ENCODE assay signal across 9 cellular contexts in the genomic region with DNA sequence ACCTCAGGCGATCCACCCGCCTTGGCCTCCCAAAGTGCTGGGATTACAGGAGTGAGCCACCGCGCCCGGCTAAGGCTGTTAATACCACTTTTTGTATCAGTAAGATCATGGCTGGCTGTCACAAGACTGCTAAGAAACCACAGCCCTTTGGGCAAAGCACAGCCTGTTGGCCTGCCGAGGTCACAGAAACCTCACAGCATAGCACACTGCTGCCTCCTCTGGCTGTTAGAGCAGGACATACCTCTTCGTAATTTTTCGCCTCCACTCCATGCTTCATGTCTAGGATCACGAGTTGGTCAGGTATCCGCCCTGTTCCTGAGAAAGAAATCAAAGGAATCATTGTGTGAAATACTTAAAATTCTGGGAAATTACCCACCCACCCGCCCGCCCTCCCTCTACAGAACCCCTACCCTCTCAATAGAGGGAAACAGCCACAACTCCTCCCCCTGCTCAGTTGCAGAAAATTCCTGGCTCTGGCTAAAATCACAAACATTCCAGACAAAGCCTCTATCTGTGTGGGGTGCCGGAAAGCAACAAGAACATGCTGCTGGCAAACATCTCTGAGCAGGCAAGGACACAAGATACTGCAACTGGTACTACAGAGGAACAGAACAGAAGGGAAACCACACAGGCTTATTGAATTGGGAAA. TPM values are rescaled to one million over a fixed set of nuclear protein-coding genes. Genes with fewer than 3 reads are reported as not detected.
DNase-seq lines count a peak whose midpoint lies in the region; ATAC-seq, FAIRE-seq and TF ChIP-seq lines count a peak whose summit lies in the region.
"Had no signal": no experiment of that assay in that cellular context is flagged by ENCODE, and none has a peak within 500 bp of the region (broad histone marks: within the 10 kb centered on the region; RNA-seq: fewer than 3 reads in every experiment).

No MANE protein-coding gene starts in this region.

- H3K27ac ChIP-seq in gastrocnemius medialis, result peak overlapping the region; percentile 89 to 95 (median 92)

- H3K4me3 Mint-ChIP-seq in activated T-cell treated with anti-CD3 and anti-CD28 coated beads, Interleukin-2, amount 50 U/mL, for 24 hours, result no peak overlapping the region
- H3K4me3 Mint-ChIP-seq in activated T-cell treated with anti-CD3 and anti-CD28 coated beads, Interleukin-2, amount 50 U/mL, for 72 hours, result no peak overlapping the region
- H3K4me3 Mint-ChIP-seq in immature natural killer cell, result peak overlapping the region; percentile 34 to 72 (median 58)
- H3K4me3 Mint-ChIP-seq: CD8-positive, alpha-beta T cell had no signal

- intact Hi-C loops in gastrocnemius medialis (cut with DNase I; ENCODE audit: low total_unique reads), result loop anchor here (5.0 kb wide), 1 partner anchor 130 kb away; a partner anchor contains a TSS

- H3K9me3 Mint-ChIP-seq in activated T-cell treated with anti-CD3 and anti-CD28 coated beads, Interleukin-2, amount 50 U/mL, for 24 hours, result no peaks in the 10 kb centered on the region
- H3K9me3 Mint-ChIP-seq in activated T-cell treated with anti-CD3 and anti-CD28 coated beads, Interleukin-2, amount 50 U/mL, for 72 hours, result no peaks in the 10 kb centered on the region
- no peaks in the 10 kb centered on the region for H3K9me3 Mint-ChIP-seq in immature natural killer cell
- H3K9me3 Mint-ChIP-seq: CD8-positive, alpha-beta T cell had no signal

- H3K9me3 ChIP-seq in gastrocnemius medialis, result no peaks in the 10 kb centered on the region

- TF ChIP-seq CTCF in bronchial epithelial cell (IDR thresholded peaks at IDR 0.05; ENCODE audit: insufficient read depth, low read length, severe bottlenecking) (peak; percentile 46), gastrocnemius medialis (IDR thresholded peaks at IDR 0.05 in 4 of 5, conservative IDR thresholded peaks at IDR 0.05 in 1 of 5) (peak in 2 of 5 experiments; percentile 21 to 29)

- H3K4me3 ChIP-seq in bronchial epithelial cell (ENCODE audit: low read depth, low read length) (no peak overlapping the region), gastrocnemius medialis (peak overlapping the region in 1 of 4 donors; percentile 15)

- H3K36me3 ChIP-seq in bronchial epithelial cell (ENCODE audit: control insufficient read depth, insufficient read depth, low read length) (peaks cover 10% of the 10 kb centered on the region), gastrocnemius medialis (peaks cover 0 to 17% of the 10 kb centered on the region in 2 donors)

- H3K27me3 ChIP-seq in bronchial epithelial cell (ENCODE audit: control insufficient read depth, insufficient read depth, low read length) (no peaks in the 10 kb centered on the region), gastrocnemius medialis (no peaks in the 10 kb centered on the region)

- H3K27ac Mint-ChIP-seq in activated T-cell treated with anti-CD3 and anti-CD28 coated beads, Interleukin-2, amount 50 U/mL, for 24 hours, result peak overlapping the region; percentile 63
- no peak overlapping the region for H3K27ac Mint-ChIP-seq in activated T-cell treated with anti-CD3 and anti-CD28 coated beads, Interleukin-2, amount 50 U/mL, for 72 hours
- peak overlapping the region; percentile 71 to 94 (median 92) for H3K27ac Mint-ChIP-seq in immature natural killer cell

- peaks cover 55% of the 10 kb centered on the region for H3K4me1 Mint-ChIP-seq in activated T-cell treated with anti-CD3 and anti-CD28 coated beads, Interleukin-2, amount 50 U/mL, for 24 hours (ENCODE audit: low read depth)
- peaks cover 56% of the 10 kb centered on the region for H3K4me1 Mint-ChIP-seq in activated T-cell treated with anti-CD3 and anti-CD28 coated beads, Interleukin-2, amount 50 U/mL, for 72 hours (ENCODE audit: low read depth)
- peaks cover 58 to 72% of the 10 kb centered on the region in 2 donors for H3K4me1 Mint-ChIP-seq in immature natural killer cell

- no peak for DNase-seq in activated T-cell treated with anti-CD3 and anti-CD28 coated beads, Interleukin-2, amount 50 U/mL, for 24 hours
- no peak for DNase-seq in activated T-cell treated with anti-CD3 and anti-CD28 coated beads, Interleukin-2, amount 50 U/mL, for 72 hours
- peak; percentile 46 for DNase-seq in bronchial epithelial cell (ENCODE audit: low read depth)
- DNase-seq in immature natural killer cell, result peak; percentile 74 to 81 (median 75)
- peak; percentile 75 to 80 for DNase-seq in gastrocnemius medialis
- no peak for DNase-seq in NOMO-1 treated with dmso at 0.1 percent for 144 hours (lab: John Stamatoyannopoulos, UW; ENCODE audit: unreplicated experiment)
- no peak for DNase-seq in RCC 7860 (ENCODE audit: low spot score)

- H3K4me1 ChIP-seq in gastrocnemius medialis, result peaks cover 81 to 83% of the 10 kb centered on the region in 2 donors

- no peaks in the 10 kb centered on the region for H3K27me3 Mint-ChIP-seq in activated T-cell treated with anti-CD3 and anti-CD28 coated beads, Interleukin-2, amount 50 U/mL, for 24 hours
- no peaks in the 10 kb centered on the region for H3K27me3 Mint-ChIP-seq in activated T-cell treated with anti-CD3 and anti-CD28 coated beads, Interleukin-2, amount 50 U/mL, for 72 hours (ENCODE audit: low read depth)
- peaks cover 0 to 2% (median 0%) of the 10 kb centered on the region in 3 donors for H3K27me3 Mint-ChIP-seq in immature natural killer cell (ENCODE audit: low read depth in 3 of 3)

- in situ Hi-C loops in gastrocnemius medialis (cut with MboI; ENCODE audit: low sequenced_read_pairs in 4 of 4), result loop anchor here in 2 of 4 donors (10.0 to 25.0 kb wide), 2 partner anchors 337 to 340 kb away; no protein-coding TSS in a partner anchor

- TF ChIP-seq POLR2A in gastrocnemius medialis (IDR thresholded peaks at IDR 0.05), result peak in 1 of 2 donors; percentile 11

- H3K36me3 Mint-ChIP-seq in activated T-cell treated with anti-CD3 and anti-CD28 coated beads, Interleukin-2, amount 50 U/mL, for 24 hours (ENCODE audit: low read depth), result peaks cover 71% of the 10 kb centered on the region
- H3K36me3 Mint-ChIP-seq in activated T-cell treated with anti-CD3 and anti-CD28 coated beads, Interleukin-2, amount 50 U/mL, for 72 hours (ENCODE audit: insufficient read depth in 2 of 2), result peaks cover 3 to 25% of the 10 kb centered on the region in 2 donors
- peaks cover 6 to 29% (median 14%) of the 10 kb centered on the region in 3 donors for H3K36me3 Mint-ChIP-seq in immature natural killer cell

- no peak for ATAC-seq in activated T-cell treated with anti-CD3 and anti-CD28 coated beads, Interleukin-2, amount 50 U/mL, for 72 hours (replicated peaks in 1 of 2)
- peak; percentile 38 to 49 for ATAC-seq in gastrocnemius medialis
- ATAC-seq in GM18861 (IDR thresholded peaks at IDR 0.05; ENCODE audit: unreplicated experiment), result no peak
- ATAC-seq: CD8-positive, alpha-beta T cell had no signal

- FAIRE-seq in bronchial epithelial cell (lab: Jason Lieb, UNC) (no peak), RCC 7860 (lab: Jason Lieb, UNC) (no peak)

RNA-seq across cellular contexts. Expression of a gene that starts 20.7 kb away (rescaled TPM):
- 10 to 100 TPM; 64.1 to 77.5 TPM for total RNA-seq in activated T-cell treated with anti-CD3 and anti-CD28 coated beads, Interleukin-2, amount 50 U/mL, for 72 hours
- 26.3 and 34.3 TPM in 2 replicates for total RNA-seq in bronchial epithelial cell
- 10 to 100 TPM; 10.4 to 15.2 (median 12.4) TPM for polyA plus RNA-seq in immature natural killer cell
- 10 to 100 TPM; 36.3 to 93.2 (median 42.6) TPM for total RNA-seq in gastrocnemius medialis

RNA-seq across cellular contexts. Expression of a gene that starts 28.9 kb away (rescaled TPM):
- total RNA-seq in activated T-cell treated with anti-CD3 and anti-CD28 coated beads, Interleukin-2, amount 50 U/mL, for 72 hours, result 100 to 1,000 TPM; 187 to 235 TPM
- total RNA-seq in bronchial epithelial cell, result 244 and 363 TPM in 2 replicates
- 100 to 1,000 TPM; 379 to 442 (median 439) TPM for polyA plus RNA-seq in immature natural killer cell
- 100 to 1,000 TPM; 161 to 362 (median 255) TPM for total RNA-seq in gastrocnemius medialis

Comparison
In these comparisons a context has a peak if more than half of its experiments do, and no peak if none do; other contexts are left out.
1. DNase-seq: peak in bronchial epithelial cell (single experiment), immature natural killer cell (3 of 3) and gastrocnemius medialis (2 of 2); none in activated T-cell treated with anti-CD3 and anti-CD28 coated beads, Interleukin-2, amount 50 U/mL, for 24 hours (single experiment), activated T-cell treated with anti-CD3 and anti-CD28 coated beads, Interleukin-2, amount 50 U/mL, for 72 hours (0 of 2), NOMO-1 treated with dmso at 0.1 percent for 144 hours (single experiment) and RCC 7860 (single experiment).
2. H3K4me3 Mint-ChIP-seq: peak in immature natural killer cell (5 of 5); none in activated T-cell treated with anti-CD3 and anti-CD28 coated beads, Interleukin-2, amount 50 U/mL, for 24 hours (single experiment) and activated T-cell treated with anti-CD3 and anti-CD28 coated beads, Interleukin-2, amount 50 U/mL, for 72 hours (0 of 2).
3. ATAC-seq: peak in gastrocnemius medialis (2 of 2); none in activated T-cell treated with anti-CD3 and anti-CD28 coated beads, Interleukin-2, amount 50 U/mL, for 72 hours (0 of 2) and GM18861 (single experiment).